In genomic region chr3:156826144-156826895, GRCh38 we compare ENCODE assay signal across 8 cellular contexts. TPM values are rescaled to one million over a fixed set of nuclear protein-coding genes. Genes with fewer than 3 reads are reported as not detected.
DNase-seq lines count a peak whose midpoint lies in the region; ATAC-seq and TF ChIP-seq lines count a peak whose summit lies in the region.

Gene LEKR1, plus strand, starts transcription at chr3:156826353. Its CDS starts 2,977 bp downstream, at chr3:156829330.

- ATAC-seq in GM18870 (IDR thresholded peaks at IDR 0.05; ENCODE audit: unreplicated experiment), result peak; percentile 74
- ATAC-seq in HG03103 (IDR thresholded peaks at IDR 0.05; ENCODE audit: low read depth, unreplicated experiment), result peak; percentile 87

- under 1% methylated on average over 63 of the region's 63 CpGs for WGBS in liver

- POLR2A ChIA-PET in AG04450 (lab: Yijun Ruan, JAX), result no interaction called here

- TF ChIP-seq CTCF in AG04450 (IDR thresholded peaks at IDR 0.05; ENCODE audit: low read depth, low read length) (no peak), liver (IDR thresholded peaks at IDR 0.05; ENCODE audit: low read depth, low read length, missing input control) (no peak)

- peak within 1 kb of the TSS; percentile 72 for H3K4me3 ChIP-seq in AG04450 (ENCODE audit: low read depth, low read length)
- H3K4me3 ChIP-seq in liver (ENCODE audit: low read depth in 1 of 3, low read length in 3 of 3), result peak within 1 kb of the TSS; percentile 65 to 93 (median 79)

- H3K27ac ChIP-seq in AG04450 (ENCODE audit: low read depth, low read length), result peak within 1 kb of the TSS; percentile 93
- peak within 1 kb of the TSS; percentile 95 to 98 for H3K27ac ChIP-seq in liver (ENCODE audit: low read depth in 1 of 2, low read length in 2 of 2)

- H3K36me3 ChIP-seq in liver (ENCODE audit: control insufficient read depth in 4 of 4, insufficient read depth in 3 of 4, low read depth in 1 of 4, low read length in 3 of 4), result no peaks in the 10 kb centered on the region

- TF ChIP-seq RAD21 in liver (IDR thresholded peaks at IDR 0.05), result peak in 1 of 2 donors; percentile 49

- H3K4me1 ChIP-seq in liver (ENCODE audit: control insufficient read depth in 4 of 4, insufficient read depth in 4 of 4, low read length in 3 of 4), result peaks cover 0 to 6% (median 2%) of the 10 kb centered on the region in 4 donors

- H3K27me3 ChIP-seq in AG04450 (ENCODE audit: control insufficient read depth, insufficient read depth, low read length) (no peaks in the 10 kb centered on the region), liver (ENCODE audit: control insufficient read depth in 4 of 4, insufficient read depth in 4 of 4, low read length in 3 of 4) (no peaks in the 10 kb centered on the region)

- peak within 1 kb of the TSS; percentile 84 to 94 for H3K9ac ChIP-seq in liver (ENCODE audit: low read depth in 1 of 2, low read length in 2 of 2)

- CTCF ChIA-PET in AG04450 (lab: Charles Lee), result no interaction called here

- H3K9me3 ChIP-seq in AG04450 (ENCODE audit: control insufficient read depth, insufficient read depth, low read length) (peaks cover 4% of the 10 kb centered on the region; the same call in 1 of the 2 replicates), liver (ENCODE audit: control insufficient read depth in 4 of 4, low read length in 3 of 4) (no peaks in the 10 kb centered on the region)

- DNase-seq in AG04450 (ENCODE audit: low read depth, low spot score) (no peak), NCI-H460 (ENCODE audit: extremely low read depth, low read depth) (peak; percentile 72), dermis blood vessel endothelial cell (peak; percentile 94)
- DNase-seq in activated CD4-positive, alpha-beta T cell treated with anti-CD3 and anti-CD28 coated beads, Interleukin-2, amount 50 U/mL, for 24 hours (ENCODE audit: low read depth in 1 of 2, low spot score in 1 of 2), result peak; percentile 52 to 65
- DNase-seq in stimulated activated CD4-positive, alpha-beta T cell treated with anti-CD3 and anti-CD28 coated beads, Interleukin-4, amount 100 ng/mL, for 1 hour, result peak; percentile 72

TF ChIP-seq in liver, 16 proteins besides CTCF, POLR2A, EP300 and RAD21:
- TF ChIP-seq ATF3 (IDR thresholded peaks at IDR 0.05), result no peak
- no peak for TF ChIP-seq NR2F2 (IDR thresholded peaks at IDR 0.05)
- peak in 1 of 2 donors; percentile 30 for TF ChIP-seq GABPA (IDR thresholded peaks at IDR 0.05 in 1 of 2, conservative IDR thresholded peaks at IDR 0.05 in 1 of 2)
- TF ChIP-seq HNF4G (IDR thresholded peaks at IDR 0.05), result no peak
- no peak for TF ChIP-seq FOXA2 (IDR thresholded peaks at IDR 0.05)
- TF ChIP-seq JUND (IDR thresholded peaks at IDR 0.05), result peak in 1 of 2 donors; percentile 64
- peak; percentile 33 for TF ChIP-seq SP1 (IDR thresholded peaks at IDR 0.05)
- peak; percentile 9 for TF ChIP-seq MAX (IDR thresholded peaks at IDR 0.05)
- no peak for TF ChIP-seq FOXA1 (IDR thresholded peaks at IDR 0.05)
- TF ChIP-seq REST (IDR thresholded peaks at IDR 0.05), result peak; percentile 41
- TF ChIP-seq EGR1 (IDR thresholded peaks at IDR 0.05; ENCODE audit: low read depth in 2 of 2), result peak in 1 of 2 donors; percentile 13
- TF ChIP-seq RXRA (IDR thresholded peaks at IDR 0.05), result peak in 1 of 2 donors; percentile 30
- TF ChIP-seq TAF1 (conservative IDR thresholded peaks at IDR 0.05), result no peak
- peak in 1 of 2 donors; percentile 5 for TF ChIP-seq HNF4A (conservative IDR thresholded peaks at IDR 0.05)
- no peak for TF ChIP-seq ZBTB33 (IDR thresholded peaks at IDR 0.05)
- peak; percentile 28 for TF ChIP-seq YY1 (IDR thresholded peaks at IDR 0.05)

RNA-seq across cellular contexts. Expression of gene LEKR1, which starts in this region (rescaled TPM):
- polyA plus RNA-seq in AG04450 (2011; rRNA removed), result 0.17 and 0.26 TPM in 2 replicates
- 0.92 and 1.3 TPM in 2 replicates for polyA minus RNA-seq in AG04450 (2011; rRNA and poly(A)+ RNA removed)
- 0.35 and 0.45 TPM in 2 replicates for total RNA-seq in NCI-H460 (2014; rRNA removed; shearing (Covaris generic))
- polyA plus RNA-seq in NCI-H460 (2014; cell fraction: nucleus; rRNA removed), result 1.7 TPM in 1 of 2 replicates, not detected in the other
- total RNA-seq in dermis blood vessel endothelial cell, result 0.14 and 0.17 TPM in 2 replicates
- under 1 TPM; 0.19 to 0.67 TPM for total RNA-seq in liver
- polyA plus RNA-seq in liver, result under 1 TPM; 0.22 to 0.72 TPM

Comparison
In these comparisons a context has a peak if more than half of its experiments do, and no peak if none do; other contexts are left out.
1. Peak in DNase-seq in dermis blood vessel endothelial cell; RNA of the gene not detected or under 1 TPM.